Comparison of ENCODE assay signal across 15 cellular contexts in genomic region chr12:132228535-132229422, GRCh38.
DNase-seq lines count a peak whose midpoint lies in the region; ATAC-seq and TF ChIP-seq lines count a peak whose summit lies in the region.
"Had no signal": no experiment of that assay in that cellular context is flagged by ENCODE, and none has a peak within 500 bp of the region (broad histone marks: within the 10 kb centered on the region; RNA-seq: fewer than 3 reads in every experiment).

No MANE protein-coding gene starts in this region.

- H3K27me3 ChIP-seq in smooth muscle cell (ENCODE audit: low read depth), result peaks cover 9% of the 10 kb centered on the region
- peaks cover 2% of the 10 kb centered on the region; the same call in 1 of the 2 replicates for H3K27me3 ChIP-seq in H7 (ENCODE audit: control insufficient read depth, insufficient read depth, low read length)
- H3K27me3 ChIP-seq in Caco-2 (replicated peaks; ENCODE audit: control insufficient read depth, insufficient read depth, low read length), result no peaks in the 10 kb centered on the region

- H4K20me1 ChIP-seq in smooth muscle cell (ENCODE audit: low read depth), result no peaks in the 10 kb centered on the region

- no peak overlapping the region for H3K4me3 Mint-ChIP-seq in natural killer cell treated with Interleukin-12 subunit alpha and Interleukin-12 subunit beta and Interleukin-15 and Interleukin-18, amount 100 ng/mL, for 72 hours
- no peak overlapping the region for H3K4me3 Mint-ChIP-seq in natural killer cell
- peak overlapping the region; percentile 30 for H3K4me3 Mint-ChIP-seq in glutamatergic neuron (ENCODE audit: unreplicated experiment)
- no peak overlapping the region for H3K4me3 Mint-ChIP-seq in activated CD4-positive, alpha-beta T cell treated with anti-CD3 and anti-CD28 coated beads, Interleukin-2, amount 10 ng/mL, durations not matched to agents 24 days and 14 days
- H3K4me3 Mint-ChIP-seq in Caco-2 (ENCODE audit: unreplicated experiment), result no peak overlapping the region
- H3K4me3 Mint-ChIP-seq: CD4-positive, CD25-positive, alpha-beta regulatory T cell had no signal

- H3K4me1 ChIP-seq in smooth muscle cell (ENCODE audit: low read depth) (no peaks in the 10 kb centered on the region), Caco-2 (no peaks in the 10 kb centered on the region)
- H3K4me1 ChIP-seq: HAP-1 had no signal

- H3K79me2 ChIP-seq in smooth muscle cell (ENCODE audit: low read depth), result no peaks in the 10 kb centered on the region

- H3F3A ChIP-seq in smooth muscle cell (ENCODE audit: low read depth), result no peaks in the 10 kb centered on the region

- no peak overlapping the region for H3K27ac Mint-ChIP-seq in natural killer cell treated with Interleukin-12 subunit alpha and Interleukin-12 subunit beta and Interleukin-15 and Interleukin-18, amount 100 ng/mL, for 72 hours
- H3K27ac Mint-ChIP-seq in natural killer cell (no peak overlapping the region), glutamatergic neuron (ENCODE audit: unreplicated experiment) (peak overlapping the region; percentile 52), Caco-2 (ENCODE audit: unreplicated experiment) (no peak overlapping the region)
- no peak overlapping the region for H3K27ac Mint-ChIP-seq in activated CD4-positive, alpha-beta T cell treated with anti-CD3 and anti-CD28 coated beads, Interleukin-2, amount 10 ng/mL, durations not matched to agents 24 days and 14 days
- H3K27ac Mint-ChIP-seq: CD4-positive, CD25-positive, alpha-beta regulatory T cell had no signal

- H3K4me2 ChIP-seq in smooth muscle cell, result no peak overlapping the region

- no peak overlapping the region for H3K9ac ChIP-seq in smooth muscle cell (ENCODE audit: low read depth)

- no peak for ATAC-seq in natural killer cell treated with Interleukin-12 subunit alpha and Interleukin-12 subunit beta and Interleukin-15 and Interleukin-18, amount 100 ng/mL, for 72 hours
- no peak for ATAC-seq in natural killer cell
- ATAC-seq: GM12878 had no signal

- no peak overlapping the region for H3K27ac ChIP-seq in smooth muscle cell (ENCODE audit: low read depth)
- H3K27ac ChIP-seq: 22Rv1 had no signal

- peaks cover 0 to 2% of the 10 kb centered on the region in 2 donors for H3K27me3 Mint-ChIP-seq in natural killer cell treated with Interleukin-12 subunit alpha and Interleukin-12 subunit beta and Interleukin-15 and Interleukin-18, amount 100 ng/mL, for 72 hours
- H3K27me3 Mint-ChIP-seq in natural killer cell (ENCODE audit: low read depth in 2 of 2) (peaks cover 0 to 10% of the 10 kb centered on the region in 2 donors), glutamatergic neuron (ENCODE audit: unreplicated experiment) (peaks cover 4% of the 10 kb centered on the region), Caco-2 (ENCODE audit: insufficient read depth, unreplicated experiment) (peaks cover 6% of the 10 kb centered on the region)
- no peaks in the 10 kb centered on the region for H3K27me3 Mint-ChIP-seq in activated CD4-positive, alpha-beta T cell treated with anti-CD3 and anti-CD28 coated beads, Interleukin-2, amount 10 ng/mL, durations not matched to agents 24 days and 14 days
- H3K27me3 Mint-ChIP-seq: CD4-positive, CD25-positive, alpha-beta regulatory T cell had no signal

- H3K4me3 ChIP-seq in smooth muscle cell (no peak overlapping the region), H7 (ENCODE audit: insufficient read depth, low read depth, low read length) (no peak overlapping the region), Caco-2 (ENCODE audit: low read depth, low read length) (no peak overlapping the region)
- H3K4me3 ChIP-seq: GM12878, HAP-1 had no signal

- POLR2A ChIA-PET in Caco-2 (lab: Charles Lee), result no interaction called here

- intact Hi-C loops in natural killer cell (cut with micrococcal nuclease), result no loop called here
- intact Hi-C loops in posterior vena cava (cut with DNase I), result no loop called here
- intact Hi-C loops in activated CD4-positive, alpha-beta T cell treated with anti-CD3 and anti-CD28 coated beads, Interleukin-2, amount 10 ng/mL, durations not matched to agents 24 days and 14 days (cut with micrococcal nuclease), result no loop called here
- intact Hi-C loops in Caco-2 (cut with micrococcal nuclease; ENCODE audit: unreplicated experiment), result no loop called here

- H2AFZ ChIP-seq in smooth muscle cell (ENCODE audit: low read depth), result no peak overlapping the region

- no peaks in the 10 kb centered on the region for H3K4me1 Mint-ChIP-seq in natural killer cell treated with Interleukin-12 subunit alpha and Interleukin-12 subunit beta and Interleukin-15 and Interleukin-18, amount 100 ng/mL, for 72 hours (ENCODE audit: low read depth in 2 of 2)
- no peaks in the 10 kb centered on the region for H3K4me1 Mint-ChIP-seq in natural killer cell
- H3K4me1 Mint-ChIP-seq in glutamatergic neuron (ENCODE audit: low read depth, unreplicated experiment), result peaks cover 1% of the 10 kb centered on the region
- no peaks in the 10 kb centered on the region for H3K4me1 Mint-ChIP-seq in activated CD4-positive, alpha-beta T cell treated with anti-CD3 and anti-CD28 coated beads, Interleukin-2, amount 10 ng/mL, durations not matched to agents 24 days and 14 days
- H3K4me1 Mint-ChIP-seq in Caco-2 (ENCODE audit: low read depth, unreplicated experiment), result no peaks in the 10 kb centered on the region
- H3K4me1 Mint-ChIP-seq: CD4-positive, CD25-positive, alpha-beta regulatory T cell had no signal

- no peaks in the 10 kb centered on the region for H3K9me3 ChIP-seq in smooth muscle cell (replicated peaks; ENCODE audit: low read depth)
- no peaks in the 10 kb centered on the region for H3K9me3 ChIP-seq in Caco-2
- H3K9me3 ChIP-seq: HAP-1 had no signal

- no TSS peak for BruUV-seq in Caco-2 (replicated peaks; lab: Mats Ljungman, UMichigan)

- H3K9me3 Mint-ChIP-seq in natural killer cell treated with Interleukin-12 subunit alpha and Interleukin-12 subunit beta and Interleukin-15 and Interleukin-18, amount 100 ng/mL, for 72 hours, result no peaks in the 10 kb centered on the region
- H3K9me3 Mint-ChIP-seq in natural killer cell (no peaks in the 10 kb centered on the region), glutamatergic neuron (ENCODE audit: unreplicated experiment) (peaks cover 2% of the 10 kb centered on the region), Caco-2 (ENCODE audit: unreplicated experiment) (no peaks in the 10 kb centered on the region)
- no peaks in the 10 kb centered on the region for H3K9me3 Mint-ChIP-seq in activated CD4-positive, alpha-beta T cell treated with anti-CD3 and anti-CD28 coated beads, Interleukin-2, amount 10 ng/mL, durations not matched to agents 24 days and 14 days
- H3K9me3 Mint-ChIP-seq: CD4-positive, CD25-positive, alpha-beta regulatory T cell had no signal

- no peak for TF ChIP-seq CTCF in natural killer cell (IDR thresholded peaks at IDR 0.05)
- no peak for TF ChIP-seq CTCF in glutamatergic neuron (IDR thresholded peaks at IDR 0.05; ENCODE audit: partially characterized antibody, unreplicated experiment)
- no peak for TF ChIP-seq CTCF in smooth muscle cell (IDR thresholded peaks at IDR 0.05; ENCODE audit: borderline replicate concordance, insufficient read depth, poor library complexity, severe bottlenecking)
- TF ChIP-seq CTCF in Caco-2 (IDR thresholded peaks at IDR 0.05; ENCODE audit: insufficient read depth in 1 of 2, low read depth in 1 of 2, low read length in 1 of 2, severe bottlenecking in 1 of 2, unreplicated experiment in 1 of 2), result no peak

- DNase-seq in natural killer cell treated with Interleukin-12 subunit alpha and Interleukin-12 subunit beta and Interleukin-15 and Interleukin-18, amount 100 ng/mL, for 72 hours (ENCODE audit: low spot score), result peak; percentile 52
- no peak for DNase-seq in natural killer cell
- no peak for DNase-seq in glutamatergic neuron
- peak; percentile 47 for DNase-seq in posterior vena cava (ENCODE audit: low spot score)
- no peak for DNase-seq in activated CD4-positive, alpha-beta T cell treated with anti-CD3 and anti-CD28 coated beads, Interleukin-2, amount 10 ng/mL, durations not matched to agents 24 days and 14 days
- no peak for DNase-seq in smooth muscle cell (lab: John Stamatoyannopoulos, UW; ENCODE audit: unreplicated experiment)
- DNase-seq in H7, result no peak
- no peak for DNase-seq in Caco-2
- DNase-seq: Calu3; CD4-positive, CD25-positive, alpha-beta regulatory T cell; DMS 273 treated with DMSO at 0.1 percent for 48 hours; GOT3 had no signal

- CTCF ChIA-PET in Caco-2 (lab: Charles Lee), result no interaction called here

- H3K36me3 ChIP-seq in smooth muscle cell (ENCODE audit: low read depth), result no peaks in the 10 kb centered on the region
- H3K36me3 ChIP-seq in H7 (replicated peaks; ENCODE audit: control insufficient read depth, insufficient read depth, low read length), result no peaks in the 10 kb centered on the region
- no peaks in the 10 kb centered on the region for H3K36me3 ChIP-seq in Caco-2 (ENCODE audit: control insufficient read depth, insufficient read depth, low read length)
- H3K36me3 ChIP-seq: HAP-1 had no signal

- no peaks in the 10 kb centered on the region for H3K36me3 Mint-ChIP-seq in natural killer cell treated with Interleukin-12 subunit alpha and Interleukin-12 subunit beta and Interleukin-15 and Interleukin-18, amount 100 ng/mL, for 72 hours
- H3K36me3 Mint-ChIP-seq in natural killer cell (no peaks in the 10 kb centered on the region), glutamatergic neuron (ENCODE audit: unreplicated experiment) (no peaks in the 10 kb centered on the region), Caco-2 (ENCODE audit: insufficient read depth, unreplicated experiment) (no peaks in the 10 kb centered on the region)
- H3K36me3 Mint-ChIP-seq in activated CD4-positive, alpha-beta T cell treated with anti-CD3 and anti-CD28 coated beads, Interleukin-2, amount 10 ng/mL, durations not matched to agents 24 days and 14 days (ENCODE audit: low read depth), result no peaks in the 10 kb centered on the region
- H3K36me3 Mint-ChIP-seq: CD4-positive, CD25-positive, alpha-beta regulatory T cell had no signal

- 86% methylated on average over 33 of the region's 36 CpGs for WGBS in smooth muscle cell (ENCODE audit: low lambda C conversion rate)

Comparison
In these comparisons a context has a peak if more than half of its experiments do, and no peak if none do; other contexts are left out.
1. DNase-seq: peak in natural killer cell treated with Interleukin-12 subunit alpha and Interleukin-12 subunit beta and Interleukin-15 and Interleukin-18, amount 100 ng/mL, for 72 hours (single experiment) and posterior vena cava (single experiment); none in natural killer cell (single experiment), glutamatergic neuron (single experiment), activated CD4-positive, alpha-beta T cell treated with anti-CD3 and anti-CD28 coated beads, Interleukin-2, amount 10 ng/mL, durations not matched to agents 24 days and 14 days (single experiment), smooth muscle cell (single experiment), H7 (single experiment) and Caco-2 (0 of 2).